8 cellular contexts compared by ENCODE assay signal in genomic region chr12:12612403-12612802, GRCh38. TPM values are rescaled to one million over a fixed set of nuclear protein-coding genes. Genes with fewer than 3 reads are reported as not detected.
DNase-seq lines count a peak whose midpoint lies in the region; ATAC-seq lines count a peak whose summit lies in the region.

No MANE protein-coding gene starts in this region.

- H3K27ac ChIP-seq in cingulate gyrus (ENCODE audit: low read depth, low read length): peak overlapping the region; percentile 96

- DNase-seq in DMS 273 (lab: John Stamatoyannopoulos, UW; ENCODE audit: unreplicated experiment): peak; percentile 61
- peak; percentile 38 for DNase-seq in HT-29 (ENCODE audit: low spot score)
- DNase-seq in RKO (ENCODE audit: low spot score): peak; percentile 77
- peak; percentile 79 for DNase-seq in left kidney (ENCODE audit: low read depth, low spot score)
- DNase-seq in stromal cell of bone marrow (ENCODE audit: low read depth): peak; percentile 33

- no peak for ATAC-seq in GM18870 (IDR thresholded peaks at IDR 0.05; ENCODE audit: unreplicated experiment)
- no peak for ATAC-seq in HG03039 (IDR thresholded peaks at IDR 0.05; ENCODE audit: unreplicated experiment)

RNA-seq across cellular contexts. Expression of gene CREBL2, which starts 0.7 kb away (rescaled TPM):
- total RNA-seq in HT-29 (2014; rRNA removed; shearing (Covaris generic)): 12.2 and 15.7 TPM in 2 replicates

RNA-seq across cellular contexts. Expression of gene DUSP16, which starts 49.7 kb away (rescaled TPM):
- total RNA-seq in HT-29 (2014; rRNA removed; shearing (Covaris generic)): 9.2 and 11.3 TPM in 2 replicates
